Comparison of ENCODE assay signal across 8 cellular contexts in genomic region chr5:145976431-145977155, GRCh38. TPM values are rescaled to one million over a fixed set of nuclear protein-coding genes. Genes with fewer than 3 reads are reported as not detected.
DNase-seq lines count a peak whose midpoint lies in the region; ATAC-seq and TF ChIP-seq lines count a peak whose summit lies in the region.

No MANE protein-coding gene starts in this region.

- no peak for TF ChIP-seq POLR2A in erythroblast (IDR thresholded peaks at IDR 0.05; ENCODE audit: low read length)

- no peak overlapping the region for H3K27ac Mint-ChIP-seq in glutamatergic neuron (ENCODE audit: unreplicated experiment)

- no peaks in the 10 kb centered on the region for H3K4me1 Mint-ChIP-seq in glutamatergic neuron (ENCODE audit: low read depth, unreplicated experiment)

- peak; percentile 9 for DNase-seq in NOMO-1 treated with dmso at 0.1 percent for 144 hours (lab: John Stamatoyannopoulos, UW; ENCODE audit: unreplicated experiment)
- DNase-seq in kidney tubule cell (ENCODE audit: low spot score): peak; percentile 90
- no peak for DNase-seq in NCI-H446 (lab: John Stamatoyannopoulos, UW)
- DNase-seq in erythroblast (lab: John Stamatoyannopoulos, UW): no peak
- no peak for DNase-seq in glutamatergic neuron
- DNase-seq in NCI-H187 (lab: John Stamatoyannopoulos, UW): no peak

- H3K36me3 Mint-ChIP-seq in glutamatergic neuron (ENCODE audit: unreplicated experiment): no peaks in the 10 kb centered on the region

- ATAC-seq in GM18867 (IDR thresholded peaks at IDR 0.05; ENCODE audit: unreplicated experiment) (peak; percentile 85), HG02763 (IDR thresholded peaks at IDR 0.05; ENCODE audit: unreplicated experiment) (peak; percentile 79)

- no peak for TF ChIP-seq CTCF in glutamatergic neuron (IDR thresholded peaks at IDR 0.05; ENCODE audit: partially characterized antibody, unreplicated experiment)

- H3K9me3 Mint-ChIP-seq in glutamatergic neuron (ENCODE audit: unreplicated experiment): no peaks in the 10 kb centered on the region

- no peak overlapping the region for H3K4me3 Mint-ChIP-seq in glutamatergic neuron (ENCODE audit: unreplicated experiment)

- H3K27me3 Mint-ChIP-seq in glutamatergic neuron (ENCODE audit: unreplicated experiment): no peaks in the 10 kb centered on the region

RNA-seq across cellular contexts. Expression of gene SH3RF2, which starts 40.2 kb away (rescaled TPM):
- total RNA-seq in glutamatergic neuron (ENCODE audit: unreplicated experiment): not detected

Comparison
In these comparisons a context has a peak if more than half of its experiments do, and no peak if none do; other contexts are left out.
1. DNase-seq: peak in NOMO-1 treated with dmso at 0.1 percent for 144 hours (single experiment) and kidney tubule cell (single experiment); none in NCI-H446 (0 of 2), erythroblast (0 of 2), glutamatergic neuron (single experiment) and NCI-H187 (0 of 2).